Comparison of ENCODE assay signal across 26 cellular contexts in genomic region chr3:23078735-23079134, GRCh38.
DNase-seq lines count a peak whose midpoint lies in the region; ATAC-seq, FAIRE-seq and TF ChIP-seq lines count a peak whose summit lies in the region.
"Had no signal": no experiment of that assay in that cellular context is flagged by ENCODE, and none has a peak within 500 bp of the region (broad histone marks: within the 10 kb centered on the region; RNA-seq: fewer than 3 reads in every experiment).

No MANE protein-coding gene starts in this region.

- no peak overlapping the region for H2BK12ac ChIP-seq in H1 (ENCODE audit: low read depth, low read length)

- H3F3A ChIP-seq in GM23338 (replicated peaks; ENCODE audit: low read depth): no peaks in the 10 kb centered on the region

- TF ChIP-seq CTCF in GM23338 (conservative IDR thresholded peaks at IDR 0.05; ENCODE audit: low read depth in 2 of 2): no peak
- no peak for TF ChIP-seq CTCF in H1 (IDR thresholded peaks at IDR 0.05; ENCODE audit: control extremely low read depth in 1 of 3, insufficient read depth in 1 of 3, low read depth in 1 of 3, low read length in 3 of 3)
- TF ChIP-seq CTCF in left ventricle myocardium inferior (IDR thresholded peaks at IDR 0.05; ENCODE audit: borderline replicate concordance): no peak
- TF ChIP-seq CTCF in osteocyte (IDR thresholded peaks at IDR 0.05): no peak

- H3K27me3 Mint-ChIP-seq in GM23338 (ENCODE audit: insufficient read depth, low read depth, poor library complexity): peaks cover 3% of the 10 kb centered on the region
- no peaks in the 10 kb centered on the region for H3K27me3 Mint-ChIP-seq in osteocyte (ENCODE audit: unreplicated experiment)
- H3K27me3 Mint-ChIP-seq: CD4-positive, alpha-beta memory T cell; CD8-positive, alpha-beta memory T cell had no signal

- H3K9me3 ChIP-seq in HUES48 (ENCODE audit: control insufficient read depth, insufficient read depth, low read length) (no peaks in the 10 kb centered on the region), H1 (ENCODE audit: insufficient read depth in 2 of 2, low read depth in 1 of 2, low read length in 1 of 2) (no peaks in the 10 kb centered on the region), iPS-20b (ENCODE audit: insufficient read depth, low read depth, low read length) (no peaks in the 10 kb centered on the region), left ventricle myocardium inferior (replicated peaks) (no peaks in the 10 kb centered on the region)
- H3K9me3 ChIP-seq: BE2C had no signal

- ATAC-seq in GM23338 (peak; percentile 79), esophagus mucosa (no peak)
- ATAC-seq: GM12878 had no signal

- H3K18ac ChIP-seq in H1 (ENCODE audit: extremely low read depth, low read length): no peak overlapping the region

- H3K4me2 ChIP-seq in GM23338 (peak overlapping the region; percentile 71), H1 (ENCODE audit: insufficient read depth in 1 of 2, low read depth in 2 of 2, low read length in 2 of 2) (peak overlapping the region; percentile 42 to 45)

- no peak overlapping the region for H2BK15ac ChIP-seq in H1 (ENCODE audit: low read length)

- peaks cover 4% of the 10 kb centered on the region; the same call in 1 of the 2 replicates for H3K9me2 ChIP-seq in GM23338 (ENCODE audit: insufficient read depth)

- POLR2A ChIA-PET in H1 (lab: Charles Lee; ENCODE audit: partially characterized antibody): no interaction called here

- H2BK20ac ChIP-seq in H1 (ENCODE audit: low read length): no peak overlapping the region

- no peaks in the 10 kb centered on the region for H4K20me1 ChIP-seq in GM23338 (replicated peaks; ENCODE audit: insufficient read depth)
- no peaks in the 10 kb centered on the region for H4K20me1 ChIP-seq in H1 (replicated peaks in 1 of 2; ENCODE audit: control insufficient read depth in 1 of 2, insufficient read depth in 2 of 2, low read length in 2 of 2)
- H4K20me1 ChIP-seq: BLaER1 treated with 17β-estradiol and CSF1 and Interleukin-3, amounts not matched to agents 10 nM and 100 nM had no signal

- no peak overlapping the region for H4K8ac ChIP-seq in H1 (ENCODE audit: extremely low read depth, insufficient read depth, low read length)

- no peak for TF ChIP-seq EP300 in H1 (IDR thresholded peaks at IDR 0.05; ENCODE audit: borderline replicate concordance in 1 of 2, low read depth in 2 of 2, low read length in 2 of 2)

- H3K4me3 Mint-ChIP-seq in GM23338: no peak overlapping the region
- H3K4me3 Mint-ChIP-seq in osteocyte (ENCODE audit: unreplicated experiment): no peak overlapping the region
- H3K4me3 Mint-ChIP-seq: CD4-positive, alpha-beta memory T cell; CD8-positive, alpha-beta memory T cell had no signal

- H3K27me3 ChIP-seq in GM23338 (ENCODE audit: insufficient read depth) (no peaks in the 10 kb centered on the region), HUES48 (ENCODE audit: control insufficient read depth, insufficient read depth, low read length) (no peaks in the 10 kb centered on the region), H1 (replicated peaks in 1 of 4; ENCODE audit: control insufficient read depth in 3 of 4, extremely low read depth in 1 of 4, insufficient read depth in 3 of 4, low read length in 3 of 4) (no peaks in the 10 kb centered on the region), iPS-20b (ENCODE audit: insufficient read depth, low read length) (no peaks in the 10 kb centered on the region), left ventricle myocardium inferior (ENCODE audit: low read depth) (no peaks in the 10 kb centered on the region)
- H3K27me3 ChIP-seq: BE2C; BLaER1 treated with 17β-estradiol and CSF1 and Interleukin-3, amounts not matched to agents 10 nM and 100 nM had no signal

- H2AK5ac ChIP-seq in H1 (ENCODE audit: low read depth, low read length): no peak overlapping the region

- no peak overlapping the region for H3K14ac ChIP-seq in H1 (ENCODE audit: insufficient read length)

- H2BK120ac ChIP-seq in H1 (replicated peaks; ENCODE audit: low read depth, low read length): no peak overlapping the region

- H3K79me1 ChIP-seq in H1 (ENCODE audit: low read depth, low read length): no peaks in the 10 kb centered on the region

- no peak for FAIRE-seq in H1 (lab: Jason Lieb, UNC)
- FAIRE-seq: A204.1, GM12878, GM12892, GM18507 had no signal

- H2BK5ac ChIP-seq in H1 (ENCODE audit: low read depth, low read length): no peak overlapping the region

- H3K27ac ChIP-seq in GM23338 (ENCODE audit: low read depth) (peak overlapping the region; percentile 57; the same call in 1 of the 2 replicates), HUES48 (ENCODE audit: low read depth, low read length) (no peak overlapping the region), H1 (ENCODE audit: low read depth, low read length) (no peak overlapping the region), iPS-20b (ENCODE audit: low read length) (no peak overlapping the region), left ventricle myocardium inferior (replicated peaks) (no peak overlapping the region)
- H3K27ac ChIP-seq: BLaER1 treated with 17β-estradiol and CSF1 and Interleukin-3, amounts not matched to agents 10 nM and 100 nM; C4-2B had no signal

- no peaks in the 10 kb centered on the region; the same call in 1 of the 2 replicates for H3K23me2 ChIP-seq in H1 (ENCODE audit: low read depth, low read length)

- H3K56ac ChIP-seq in H1 (replicated peaks; ENCODE audit: insufficient read length, low read depth, low read length): no peak overlapping the region

- no peaks in the 10 kb centered on the region for H3K36me3 Mint-ChIP-seq in GM23338 (ENCODE audit: low read depth)
- H3K36me3 Mint-ChIP-seq in osteocyte (ENCODE audit: unreplicated experiment): no peaks in the 10 kb centered on the region
- H3K36me3 Mint-ChIP-seq: CD4-positive, alpha-beta memory T cell; CD8-positive, alpha-beta memory T cell had no signal

- H3K9me3 Mint-ChIP-seq in GM23338 (no peaks in the 10 kb centered on the region), osteocyte (ENCODE audit: unreplicated experiment) (no peaks in the 10 kb centered on the region)

- H3K79me2 ChIP-seq in GM23338 (replicated peaks; ENCODE audit: insufficient read depth) (no peaks in the 10 kb centered on the region), H1 (ENCODE audit: control insufficient read depth in 1 of 2, insufficient read depth in 2 of 2, low read length in 2 of 2) (no peaks in the 10 kb centered on the region)

- H2AFZ ChIP-seq in GM23338 (no peak overlapping the region), H1 (ENCODE audit: low read length) (no peak overlapping the region)

- H3K4me1 Mint-ChIP-seq in GM23338 (peaks cover 36% of the 10 kb centered on the region), osteocyte (ENCODE audit: unreplicated experiment) (peaks cover 40% of the 10 kb centered on the region)
- H3K4me1 Mint-ChIP-seq: CD8-positive, alpha-beta memory T cell had no signal

- DNase-seq in GM23338 (ENCODE audit: low spot score) (peak; percentile 15), H1 (ENCODE audit: low read depth in 1 of 2, low spot score in 2 of 2) (no peak), left ventricle myocardium inferior (no peak), osteocyte (ENCODE audit: extremely low spot score, unreplicated experiment) (no peak)
- DNase-seq in effector CD8-positive, alpha-beta T cell (lab: John Stamatoyannopoulos, UW): no peak
- DNase-seq: 8988T; ACHN; BE2C; CD4-positive, alpha-beta memory T cell; CD8-positive, alpha-beta memory T cell; COR-L47; DMS 273 treated with DMSO at 0.1 percent for 48 hours; DMS153; DMS79; DND-41; EL; GDM1 had no signal

- H4K5ac ChIP-seq in H1 (ENCODE audit: insufficient read length, low read depth, low read length): no peak overlapping the region

- peak overlapping the region; percentile 4; the same call in 1 of the 2 replicates for H3K4me3 ChIP-seq in GM23338
- H3K4me3 ChIP-seq in HUES48 (ENCODE audit: low read depth, low read length): 0 out of 2 replicates have a peak overlapping the region, but pooled peaks have one; percentile 15
- no peak overlapping the region for H3K4me3 ChIP-seq in H1 (ENCODE audit: extremely low read depth in 1 of 4, insufficient read depth in 2 of 4, low read depth in 3 of 4, low read length in 4 of 4)
- H3K4me3 ChIP-seq in iPS-20b (ENCODE audit: low read length): peak overlapping the region; percentile 3; the same call in 1 of the 2 replicates
- H3K4me3 ChIP-seq in left ventricle myocardium inferior: no peak overlapping the region
- H3K4me3 ChIP-seq: BLaER1 treated with 17β-estradiol and CSF1 and Interleukin-3, amounts not matched to agents 10 nM and 100 nM; GM12878 had no signal

- H4K91ac ChIP-seq in H1 (replicated peaks; ENCODE audit: insufficient read length, low read length): no peak overlapping the region

- H3K9ac ChIP-seq in HUES48 (ENCODE audit: low read depth, low read length) (no peak overlapping the region), H1 (replicated peaks in 1 of 4; ENCODE audit: extremely low read depth in 1 of 4, low read depth in 3 of 4, low read length in 3 of 4) (no peak overlapping the region), iPS-20b (ENCODE audit: low read depth, low read length) (no peak overlapping the region)
- H3K9ac ChIP-seq: BLaER1 treated with 17β-estradiol and CSF1 and Interleukin-3, amounts not matched to agents 10 nM and 100 nM had no signal

- CTCF ChIA-PET in H1 (lab: Charles Lee; ENCODE audit: partially characterized antibody): interaction anchor here (0.6 kb wide), 1 partner anchor 26 kb away, joined by 3 read pairs; no protein-coding TSS in a partner anchor

- no peak overlapping the region for H3K4ac ChIP-seq in H1 (replicated peaks; ENCODE audit: insufficient read length, low read depth, low read length)

- H3K36me3 ChIP-seq in GM23338 (ENCODE audit: insufficient read depth) (no peaks in the 10 kb centered on the region), HUES48 (ENCODE audit: control insufficient read depth, insufficient read depth, low read length) (no peaks in the 10 kb centered on the region), H1 (ENCODE audit: control insufficient read depth in 2 of 4, insufficient read depth in 4 of 4, low read length in 3 of 4) (no peaks in the 10 kb centered on the region), iPS-20b (ENCODE audit: insufficient read depth, low read depth, low read length) (no peaks in the 10 kb centered on the region), left ventricle myocardium inferior (no peaks in the 10 kb centered on the region)
- H3K36me3 ChIP-seq: BE2C; BLaER1 treated with 17β-estradiol and CSF1 and Interleukin-3, amounts not matched to agents 10 nM and 100 nM had no signal

- H3K4me1 ChIP-seq in GM23338 (ENCODE audit: insufficient read depth) (peaks cover 32% of the 10 kb centered on the region), HUES48 (ENCODE audit: control insufficient read depth, insufficient read depth, low read length) (peaks cover 31% of the 10 kb centered on the region), H1 (replicated peaks in 1 of 4; ENCODE audit: control insufficient read depth in 3 of 4, insufficient read depth in 4 of 4, low read length in 3 of 4) (peaks cover 2 to 17% (median 6%) of the 10 kb centered on the region in 4 experiments), iPS-20b (ENCODE audit: insufficient read depth, low read length) (peaks cover 20% of the 10 kb centered on the region), left ventricle myocardium inferior (peaks cover 9% of the 10 kb centered on the region)
- H3K4me1 ChIP-seq: BE2C had no signal

- H3K23ac ChIP-seq in H1 (ENCODE audit: insufficient read length): no peak overlapping the region

- 35% methylated on average over 6 of the region's 6 CpGs; no CpG with 5 or more reads in 1 of the 2 experiments for WGBS in H1 (ENCODE audit: extremely low coverage in 1 of 2, insufficient coverage in 1 of 2, insufficient read length in 1 of 2, insufficient replicate concordance in 2 of 2, low coverage in 1 of 2, low lambda C conversion rate in 2 of 2, missing lambda C conversion rate in 1 of 2), 2 experiments

- intact Hi-C loops in left ventricle myocardium inferior (cut with micrococcal nuclease): no loop called here

- no peak overlapping the region for H3K27ac Mint-ChIP-seq in GM23338
- H3K27ac Mint-ChIP-seq in osteocyte (ENCODE audit: unreplicated experiment): no peak overlapping the region
- H3K27ac Mint-ChIP-seq: CD4-positive, alpha-beta memory T cell; CD8-positive, alpha-beta memory T cell had no signal

- TF ChIP-seq POLR2A in H1 (IDR thresholded peaks at IDR 0.05; ENCODE audit: control extremely low read depth in 1 of 2, low read depth in 2 of 2, low read length in 2 of 2): no peak

- TF ChIP-seq RAD21 in H1 (IDR thresholded peaks at IDR 0.05 in 1 of 2, conservative IDR thresholded peaks at IDR 0.05 in 1 of 2; ENCODE audit: low read depth in 2 of 2, low read length in 2 of 2): no peak

Comparison
In these comparisons a context has a peak if more than half of its experiments do, and no peak if none do; other contexts are left out.
1. H3K4me3 ChIP-seq: peak in GM23338 (single experiment), HUES48 (single experiment) and iPS-20b (single experiment); none in H1 (0 of 4) and left ventricle myocardium inferior (single experiment).